In genomic region chr15:38130739-38131498, GRCh38 we compare ENCODE assay signal across 8 cellular contexts.
DNase-seq lines count a peak whose midpoint lies in the region; ATAC-seq and FAIRE-seq lines count a peak whose summit lies in the region.

No MANE protein-coding gene starts in this region.

- ATAC-seq in GM19395 (IDR thresholded peaks at IDR 0.05; ENCODE audit: unreplicated experiment), result peak; percentile 69

- no peaks in the 10 kb centered on the region for H3K9me3 ChIP-seq in HAP-1

- FAIRE-seq in HTR-8/SVneo (lab: Jason Lieb, UNC), result no peak

- 0 out of 2 replicates have a peak, but pooled peaks cover 2% of the 10 kb centered on the region for H3K27me3 ChIP-seq in HAP-1 (ENCODE audit: low read depth)

- peak overlapping the region; percentile 77 for H3K27ac ChIP-seq in angular gyrus (ENCODE audit: low read depth, low read length)

- DNase-seq in HTR-8/SVneo (ENCODE audit: insufficient read length, low spot score) (peak; percentile 6), iPS-NIHi11 (ENCODE audit: low spot score) (peak; percentile 11), smooth muscle cell of the brain vasculature (ENCODE audit: low read depth, low spot score) (peak; percentile 83), NCI-H2171 (lab: John Stamatoyannopoulos, UW) (no peak), HAP-1 (ENCODE audit: low spot score in 2 of 2) (no peak), NCI-H1436 (lab: John Stamatoyannopoulos, UW) (no peak)

- H3K4me3 ChIP-seq in HAP-1, result no peak overlapping the region

- no peaks in the 10 kb centered on the region for H3K4me1 ChIP-seq in HAP-1

- in situ Hi-C loops in HAP-1 (cut with MboI; ENCODE audit: low sequenced_read_pairs), result no loop called here

- no peaks in the 10 kb centered on the region for H3K36me3 ChIP-seq in HAP-1 (replicated peaks)

Comparison
In these comparisons a context has a peak if more than half of its experiments do, and no peak if none do; other contexts are left out.
1. DNase-seq: peak in HTR-8/SVneo (single experiment), iPS-NIHi11 (single experiment) and smooth muscle cell of the brain vasculature (single experiment); none in NCI-H2171 (single experiment), HAP-1 (0 of 2) and NCI-H1436 (single experiment).